8 cellular contexts compared by ENCODE assay signal in genomic region chr19:45492627-45493470, GRCh38. TPM values are rescaled to one million over a fixed set of nuclear protein-coding genes. Genes with fewer than 3 reads are reported as not detected.
DNase-seq lines count a peak whose midpoint lies in the region; ATAC-seq and TF ChIP-seq lines count a peak whose summit lies in the region.

No MANE protein-coding gene starts in this region.

- DNase-seq in G401 (ENCODE audit: low spot score) (peak; percentile 91), NCI-H82 treated with DMSO at 0.1 percent for 48 hours (lab: John Stamatoyannopoulos, UW; ENCODE audit: unreplicated experiment) (peak; percentile 81), dedifferentiated amniotic fluid mesenchymal stem cell (ENCODE audit: extremely low spot score) (peak; percentile 43), lung (ENCODE audit: low spot score) (no peak), upper lobe of left lung (peak; percentile 77 to 82), 8988T (no peak), NCI-H2171 (lab: John Stamatoyannopoulos, UW) (no peak)

- H3K36me3 ChIP-seq in lung (ENCODE audit: control insufficient read depth in 2 of 2, insufficient read depth in 2 of 2, low read length in 2 of 2) (no peaks in the 10 kb centered on the region), upper lobe of left lung (no peaks in the 10 kb centered on the region)

- H3K27me3 ChIP-seq in lung (ENCODE audit: control insufficient read depth, insufficient read depth), result no peaks in the 10 kb centered on the region
- peaks cover 0 to 6% (median 0%) of the 10 kb centered on the region in 4 donors for H3K27me3 ChIP-seq in upper lobe of left lung

- H3K9me3 ChIP-seq in lung (ENCODE audit: control insufficient read depth in 2 of 2, insufficient read depth in 1 of 2, low read length in 1 of 2) (no peaks in the 10 kb centered on the region), upper lobe of left lung (no peaks in the 10 kb centered on the region)

- H3K4me3 ChIP-seq in lung, result peak overlapping the region; percentile 32
- H3K4me3 ChIP-seq in upper lobe of left lung, result peak overlapping the region; percentile 29 to 65 (median 53)

- 8% methylated on average over 26 to 32 of the region's 32 CpGs for WGBS in lung, 2 donors
- 14 to 31% methylated on average over 20 to 28 of the region's 32 CpGs for WGBS in upper lobe of left lung, 2 donors

- no peak for TF ChIP-seq POLR2A in upper lobe of left lung (IDR thresholded peaks at IDR 0.05)

- H3K4me1 ChIP-seq in lung (ENCODE audit: control insufficient read depth in 2 of 2, insufficient read depth in 2 of 2, low read length in 2 of 2) (peaks cover 3 to 9% of the 10 kb centered on the region in 2 donors), upper lobe of left lung (peaks cover 26 to 36% (median 31%) of the 10 kb centered on the region in 4 donors)

- H3K27ac ChIP-seq in lung (ENCODE audit: low read depth in 1 of 2, low read length in 1 of 2) (peak overlapping the region; percentile 2 to 55), upper lobe of left lung (peak overlapping the region in 3 of 4 donors; percentile 14 to 67 (median 58))

- ATAC-seq in lung (ENCODE audit: insufficient read depth, low FRiP score) (no peak), upper lobe of left lung (ENCODE audit: low FRiP score in 2 of 2) (peak; percentile 23 to 46), GM18868 (IDR thresholded peaks at IDR 0.05; ENCODE audit: unreplicated experiment) (no peak)

- in situ Hi-C loops in G401 (cut with HindIII; ENCODE audit: low sequenced_read_pairs), result no loop called here

- TF ChIP-seq CTCF in lung (IDR thresholded peaks at IDR 0.05; ENCODE audit: control extremely low read depth, extremely low read depth), result no peak
- no peak for TF ChIP-seq CTCF in upper lobe of left lung (IDR thresholded peaks at IDR 0.05)

- no peak for TF ChIP-seq EP300 in upper lobe of left lung (IDR thresholded peaks at IDR 0.05)

RNA-seq across cellular contexts. Expression of gene RTN2, which starts 4.0 kb away (rescaled TPM):
- 17.0 and 22.0 TPM in 2 replicates for total RNA-seq in G401 (2014; rRNA removed; shearing (Covaris generic))
- 10 to 100 TPM in 1 of 2 donors, 1 to 10 TPM in 1; 5.4 to 10.9 TPM for total RNA-seq in lung
- polyA plus RNA-seq in lung, result 10 to 100 TPM in 1 of 2 donors, 1 to 10 TPM in 1; 8.3 to 10.3 TPM
- 10 to 100 TPM in 3 of 6 donors, 1 to 10 TPM in 3; 5.2 to 17.8 (median 11.1) TPM for total RNA-seq in upper lobe of left lung

RNA-seq across cellular contexts. Expression of gene PPM1N, which starts 5.4 kb away (rescaled TPM):
- total RNA-seq in G401 (2014; rRNA removed; shearing (Covaris generic)), result 3.3 and 4.2 TPM in 2 replicates
- 1 to 10 TPM in 1 of 2 donors, under 1 TPM in 1; 0.37 to 2.3 TPM for total RNA-seq in lung
- polyA plus RNA-seq in lung, result 1 to 10 TPM; 1.0 to 8.1 TPM
- total RNA-seq in upper lobe of left lung, result 1 to 10 TPM in 3 of 6 donors, under 1 TPM in 2, not detected in 1; 0.89 to 6.3 (median 1.1) TPM

RNA-seq across cellular contexts. Expression of gene VASP, which starts 14.4 kb away (rescaled TPM):
- total RNA-seq in G401 (2014; rRNA removed; shearing (Covaris generic)), result 106 and 122 TPM in 2 replicates
- total RNA-seq in lung (100 to 1,000 TPM in 1 of 2 donors, 10 to 100 TPM in 1; 49.1 to 211 TPM), upper lobe of left lung (100 to 1,000 TPM in 4 of 6 donors, 10 to 100 TPM in 2; 68.1 to 266 (median 143) TPM)
- polyA plus RNA-seq in lung, result 100 to 1,000 TPM; 129 to 237 TPM

RNA-seq across cellular contexts. Expression of gene FOSB, which starts 25.1 kb away (rescaled TPM):
- total RNA-seq in G401 (2014; rRNA removed; shearing (Covaris generic)), result 0.31 and 1.5 TPM in 2 replicates
- 10 to 100 TPM in 1 of 2 donors, 1 to 10 TPM in 1; 9.9 to 24.2 TPM for total RNA-seq in lung
- polyA plus RNA-seq in lung, result 10 to 100 TPM in 1 of 2 donors, 1 to 10 TPM in 1; 7.9 to 22.8 TPM
- total RNA-seq in upper lobe of left lung, result 100 to 1,000 TPM in 2 of 6 donors, 10 to 100 TPM in 2, 1 to 10 TPM in 1, not detected in 1; 8.8 to 152 (median 94.9) TPM

Comparison
In these comparisons a context has a peak if more than half of its experiments do, and no peak if none do; other contexts are left out.
1. DNase-seq: peak in G401 (single experiment), NCI-H82 treated with DMSO at 0.1 percent for 48 hours (single experiment), dedifferentiated amniotic fluid mesenchymal stem cell (single experiment) and upper lobe of left lung (2 of 2); none in lung (single experiment), 8988T (single experiment) and NCI-H2171 (single experiment).
2. ATAC-seq: peak in upper lobe of left lung (2 of 2); none in lung (single experiment) and GM18868 (single experiment).